ENCODE assay signal across 17 cellular contexts in genomic region chr4:2300431-2300861, GRCh38.
"Had no signal": no experiment of that assay in that cellular context is flagged by ENCODE, and none has a peak within 500 bp of the region (broad histone marks: within the 10 kb centered on the region; RNA-seq: fewer than 3 reads in every experiment).

No MANE protein-coding gene starts in this region.

- H3K27me3 ChIP-seq: ascending aorta, esophagus squamous epithelium, SJSA1, tibial nerve had no signal

- FAIRE-seq: keratinocyte had no signal

- H3K4me1 ChIP-seq: ascending aorta, parathyroid adenoma, SJSA1, tibial nerve had no signal

- H3K9ac ChIP-seq: parathyroid adenoma had no signal

- H3K79me2 ChIP-seq: parathyroid adenoma had no signal

- H2AFZ ChIP-seq: parathyroid adenoma had no signal

- ATAC-seq: activated CD4-positive, alpha-beta T cell treated with anti-CD3 and anti-CD28 coated beads for 36 hours; activated naive CD8-positive, alpha-beta T cell treated with anti-CD3 and anti-CD28 coated beads, Interleukin-2, amount 50 U/mL, for 24 hours; left ventricle myocardium superior; stimulated activated memory B cell treated with anti-CD40 and anti-IgM and Interleukin-4, amounts not matched to agents 10 μg/mL and 1 μg/mL and 100 μg/mL, for 72 hours had no signal

- H3K4me3 Mint-ChIP-seq: activated CD4-positive, alpha-beta T cell treated with anti-CD3 and anti-CD28 coated beads for 36 hours; activated naive CD8-positive, alpha-beta T cell treated with anti-CD3 and anti-CD28 coated beads, Interleukin-2, amount 50 U/mL, for 24 hours; neural crest cell; stimulated activated memory B cell treated with anti-CD40 and anti-IgM and Interleukin-4, amounts not matched to agents 10 μg/mL and 1 μg/mL and 100 μg/mL, for 72 hours had no signal

- H3K9me3 ChIP-seq: ascending aorta, esophagus squamous epithelium, SJSA1 had no signal

- H3K27ac Mint-ChIP-seq: activated CD4-positive, alpha-beta T cell treated with anti-CD3 and anti-CD28 coated beads for 36 hours; activated naive CD8-positive, alpha-beta T cell treated with anti-CD3 and anti-CD28 coated beads, Interleukin-2, amount 50 U/mL, for 24 hours; stimulated activated memory B cell treated with anti-CD40 and anti-IgM and Interleukin-4, amounts not matched to agents 10 μg/mL and 1 μg/mL and 100 μg/mL, for 72 hours had no signal

- H3K4me1 Mint-ChIP-seq: neural crest cell had no signal

- DNase-seq: activated CD4-positive, alpha-beta T cell treated with anti-CD3 and anti-CD28 coated beads for 36 hours; activated naive CD4-positive, alpha-beta T cell; activated naive CD8-positive, alpha-beta T cell treated with anti-CD3 and anti-CD28 coated beads, Interleukin-2, amount 50 U/mL, for 24 hours; activated T-cell treated with anti-CD3 and anti-CD28 coated beads, Interleukin-2, amount 50 U/mL, for 1 hour; esophagus squamous epithelium; foreskin fibroblast; left ventricle myocardium superior; mesendoderm; T-helper 9 cell had no signal

- H3K9me3 Mint-ChIP-seq: activated naive CD8-positive, alpha-beta T cell treated with anti-CD3 and anti-CD28 coated beads, Interleukin-2, amount 50 U/mL, for 24 hours; stimulated activated memory B cell treated with anti-CD40 and anti-IgM and Interleukin-4, amounts not matched to agents 10 μg/mL and 1 μg/mL and 100 μg/mL, for 72 hours had no signal

- H3K27me3 Mint-ChIP-seq: activated CD4-positive, alpha-beta T cell treated with anti-CD3 and anti-CD28 coated beads for 36 hours; activated naive CD8-positive, alpha-beta T cell treated with anti-CD3 and anti-CD28 coated beads, Interleukin-2, amount 50 U/mL, for 24 hours had no signal

- H3K36me3 Mint-ChIP-seq: stimulated activated memory B cell treated with anti-CD40 and anti-IgM and Interleukin-4, amounts not matched to agents 10 μg/mL and 1 μg/mL and 100 μg/mL, for 72 hours had no signal

- H3K4me3 ChIP-seq: ascending aorta, esophagus squamous epithelium, SJSA1, skin epidermis, tibial nerve had no signal

- H3K27ac ChIP-seq: ascending aorta, esophagus squamous epithelium, parathyroid adenoma, SJSA1, skin epidermis, tibial nerve had no signal

- H3K36me3 ChIP-seq: SJSA1 had no signal
